8 cellular contexts compared by ENCODE assay signal in genomic region chr6:125956506-125957390, GRCh38. TPM values are rescaled to one million over a fixed set of nuclear protein-coding genes. Genes with fewer than 3 reads are reported as not detected.
A peak's percentile ranks its signal among the peaks of the same experiment; 100 is the strongest.
DNase-seq lines count a peak whose midpoint lies in the region; ATAC-seq, FAIRE-seq and TF ChIP-seq lines count a peak whose summit lies in the region.

HINT3 (plus strand) TSS chr6:125956770; CDS start chr6:125956978, 208 bp downstream.

- ATAC-seq in HG02852 (IDR thresholded peaks at IDR 0.05; ENCODE audit: unreplicated experiment): peak; percentile 87
- peak; percentile 88 to 94 (median 91) for ATAC-seq in T-cell (replicated peaks in 1 of 4)
- peak; percentile 96 to 98 (median 97) for ATAC-seq in heart left ventricle

- DNase-seq in GM12892 (ENCODE audit: insufficient read length): peak; percentile 83
- peak; percentile 74 for DNase-seq in NCI-H1436 treated with DMSO at 0.1 percent for 48 hours (lab: John Stamatoyannopoulos, UW)
- peak; percentile 93 to 99 (median 97) for DNase-seq in T-cell
- DNase-seq in adrenal gland: peak; percentile 97 to 99 (median 98)
- peak; percentile 97 to 99 (median 98) for DNase-seq in heart left ventricle
- peak; percentile 98 for DNase-seq in pons (ENCODE audit: low spot score)
- peak; percentile 99 for DNase-seq in type B pancreatic cell (ENCODE audit: extremely low spot score, unreplicated experiment)

- H3K36me3 ChIP-seq in adrenal gland (replicated peaks in 1 of 2): no peaks in the 10 kb centered on the region
- peaks cover 0 to 5% (median 0%) of the 10 kb centered on the region in 9 donors for H3K36me3 ChIP-seq in heart left ventricle

- CTCF ChIA-PET in T-cell (lab: Charles Lee): interaction anchor here (0.5 to 4.4 kb wide), 60 partner anchors 9 to 1335 kb away, joined by 3 to 68 read pairs (median 4); partner anchors contain the start of genes NCOA7 (in 2 of the 2) and TRMT11 (in 2 of the 2)

- H3K4me3 Mint-ChIP-seq in T-cell (peak within 1 kb of the TSS in 1 of 3 donors; percentile 60), type B pancreatic cell (no peak within 1 kb of the TSS)

- WGBS in adrenal gland, 4 donors: 0 to 1% (median 0%) methylated on average over 10 to 82 of the region's 82 CpGs
- WGBS in heart left ventricle, 4 donors: 0% methylated on average over 47 to 82 of the region's 82 CpGs

- H3K9me3 Mint-ChIP-seq in T-cell (no peaks in the 10 kb centered on the region), type B pancreatic cell (no peaks in the 10 kb centered on the region)

- H3K27me3 ChIP-seq in adrenal gland: no peaks in the 10 kb centered on the region
- H3K27me3 ChIP-seq in heart left ventricle: no peaks in the 10 kb centered on the region

- peaks cover 0 to 19% (median 14%) of the 10 kb centered on the region in 3 donors for H3K4me1 Mint-ChIP-seq in T-cell
- H3K4me1 Mint-ChIP-seq in type B pancreatic cell (ENCODE audit: unreplicated experiment): no peaks in the 10 kb centered on the region

- FAIRE-seq in GM12892 (lab: Jason Lieb, UNC): peak; percentile 98

- TF ChIP-seq POLR2A in GM12892 (IDR thresholded peaks at IDR 0.05; ENCODE audit: low read depth, low read length): peak; percentile 57; the same call in 1 of the 2 replicates
- peak in 1 of 2 donors; percentile 58 for TF ChIP-seq POLR2A in adrenal gland (IDR thresholded peaks at IDR 0.05)
- peak in 1 of 2 donors; percentile 49 for TF ChIP-seq POLR2A in heart left ventricle (IDR thresholded peaks at IDR 0.05)

- H3K4me3 ChIP-seq in adrenal gland (peak within 1 kb of the TSS; percentile 79 to 94 (median 84)), heart left ventricle (peak within 1 kb of the TSS; percentile 71 to 94 (median 85))

- H3K27ac Mint-ChIP-seq in T-cell (peak within 1 kb of the TSS in 1 of 2 donors; percentile 86), type B pancreatic cell (peak within 1 kb of the TSS; percentile 77)

- H3K4me1 ChIP-seq in adrenal gland (replicated peaks in 1 of 2): peaks cover 16 to 27% of the 10 kb centered on the region in 2 donors
- peaks cover 0 to 32% (median 22%) of the 10 kb centered on the region in 12 donors for H3K4me1 ChIP-seq in heart left ventricle

- intact Hi-C loops in adrenal gland (cut with DNase I) (loop anchor here (10.0 kb wide), 2 partner anchors 172 to 642 kb away; no protein-coding TSS in a partner anchor), heart left ventricle (cut with DNase I) (loop anchor here (2.0 to 10.0 kb wide), 14 partner anchors 34 to 652 kb away; partner anchors contain the start of genes HDDC2 (in 2 of the 10) and NCOA7 (in 2 of the 10))

- TF ChIP-seq CTCF in adrenal gland (IDR thresholded peaks at IDR 0.05) (peak; percentile 96 to 99 (median 98)), heart left ventricle (IDR thresholded peaks at IDR 0.05) (peak; percentile 93 to 100 (median 99)), type B pancreatic cell (conservative IDR thresholded peaks at IDR 0.05) (peak; percentile 100)

- H3K36me3 Mint-ChIP-seq in T-cell: no peaks in the 10 kb centered on the region
- H3K36me3 Mint-ChIP-seq in type B pancreatic cell: no peaks in the 10 kb centered on the region

- H3K27ac ChIP-seq in adrenal gland (peak within 1 kb of the TSS; percentile 88 to 98 (median 96)), heart left ventricle (peak within 1 kb of the TSS; percentile 67 to 97 (median 91))

- H3K9me3 ChIP-seq in adrenal gland (replicated peaks in 1 of 3): no peaks in the 10 kb centered on the region
- H3K9me3 ChIP-seq in heart left ventricle: no peaks in the 10 kb centered on the region

- H3K27me3 Mint-ChIP-seq in T-cell (peaks cover 0 to 6% of the 10 kb centered on the region in 2 donors), type B pancreatic cell (peaks cover under 1% of the 10 kb centered on the region)

- POLR2A ChIA-PET in T-cell (lab: Charles Lee): interaction anchor here (0.5 to 1.1 kb wide), 12 partner anchors 17 to 851 kb away, joined by 3 to 7 read pairs (median 4); partner anchors contain the start of gene TRMT11 (in 1 of the 2)

RNA-seq across cellular contexts. Expression of gene HINT3, which starts in this region (rescaled TPM):
- polyA plus RNA-seq in GM12892 (2012; ENCODE audit: missing spikeins): 9.6 TPM
- total RNA-seq in T-cell: 10 to 100 TPM in 3 of 5 donors, 1 to 10 TPM in 2; 8.5 to 11.7 (median 10.5) TPM
- 10 to 100 TPM; 23.4 to 39.3 (median 30.9) TPM for total RNA-seq in adrenal gland
- 10 to 100 TPM in 1 of 3 donors, 1 to 10 TPM in 2; 4.7 to 40.6 (median 7.7) TPM for polyA plus RNA-seq in adrenal gland
- total RNA-seq in heart left ventricle: 10 to 100 TPM; 26.3 to 40.0 (median 33.8) TPM
- 10 to 100 TPM in 1 of 2 donors, 1 to 10 TPM in 1; 8.1 to 23.9 TPM for polyA plus RNA-seq in heart left ventricle
- total RNA-seq in type B pancreatic cell (ENCODE audit: low replicate concordance): 14.8 and 19.9 TPM in 2 replicates

Comparison
In these comparisons a context has a peak if more than half of its experiments do, and no peak if none do; other contexts are left out.
1. Peak in every context shown above with its lines: DNase-seq, ATAC-seq, H3K4me3 ChIP-seq and H3K27ac ChIP-seq.